ENCODE assay signal across 23 cellular contexts in genomic region chr15:72825831-72826230, GRCh38.
"Had no signal": no experiment of that assay in that cellular context is flagged by ENCODE, and none has a peak within 500 bp of the region (broad histone marks: within the 10 kb centered on the region; RNA-seq: fewer than 3 reads in every experiment).

No MANE protein-coding gene starts in this region.

- H3K4me1 Mint-ChIP-seq: activated CD4-positive, alpha-beta memory T cell treated with anti-CD3 and anti-CD28 coated beads, Interleukin-2, amount 10 ng/mL, durations not matched to agents 7 days and 5 days; activated CD4-positive, alpha-beta T cell treated with anti-CD3 and anti-CD28 coated beads, Interleukin-2, amount 10 ng/mL, durations not matched to agents 7 days and 5 days; activated naive CD4-positive, alpha-beta T cell treated with anti-CD3 and anti-CD28 coated beads, Interleukin-2, amount 50 U/mL, for 24 hours; activated naive CD8-positive, alpha-beta T cell treated with anti-CD3 and anti-CD28 coated beads, Interleukin-2, amount 50 U/mL, for 24 hours had no signal

- H3K27ac Mint-ChIP-seq: activated CD4-positive, alpha-beta memory T cell treated with anti-CD3 and anti-CD28 coated beads, Interleukin-2, amount 10 ng/mL, durations not matched to agents 7 days and 5 days; activated CD4-positive, alpha-beta T cell treated with anti-CD3 and anti-CD28 coated beads, Interleukin-2, amount 10 ng/mL, durations not matched to agents 7 days and 5 days; activated naive CD4-positive, alpha-beta T cell treated with anti-CD3 and anti-CD28 coated beads, Interleukin-2, amount 50 U/mL, for 24 hours; activated naive CD8-positive, alpha-beta T cell treated with anti-CD3 and anti-CD28 coated beads, Interleukin-2, amount 50 U/mL, for 24 hours; activated T-helper 2 cell treated with anti-CD3 and anti-CD28 coated beads, Interferon-gamma antibody, Interleukin-2, Interleukin-4, amounts not matched to agents 10 μg/mL and 5 μg/mL and 100 μg/mL, durations not matched to agents 14 hours and 24 hours and 36 hours; dendritic cell treated with granulocyte-macrophage colony-stimulating factor and Interleukin-4, amounts not matched to agents 40 ng/mL and 50 ng/mL, for 4 days; mesothelial cell of epicardium; WTC11 had no signal

- ATAC-seq: activated naive CD8-positive, alpha-beta T cell treated with anti-CD3 and anti-CD28 coated beads, Interleukin-2, amount 50 U/mL, for 24 hours; pancreas; WTC11 had no signal

- H3K9me3 ChIP-seq: pancreas, psoas muscle, testis, transverse colon had no signal

- H3K4me3 Mint-ChIP-seq: activated CD4-positive, alpha-beta memory T cell treated with anti-CD3 and anti-CD28 coated beads, Interleukin-2, amount 10 ng/mL, durations not matched to agents 7 days and 5 days; activated CD4-positive, alpha-beta T cell treated with anti-CD3 and anti-CD28 coated beads, Interleukin-2, amount 10 ng/mL, durations not matched to agents 7 days and 5 days; activated naive CD4-positive, alpha-beta T cell treated with anti-CD3 and anti-CD28 coated beads, Interleukin-2, amount 50 U/mL, for 24 hours; activated naive CD8-positive, alpha-beta T cell treated with anti-CD3 and anti-CD28 coated beads, Interleukin-2, amount 50 U/mL, for 24 hours; dendritic cell treated with granulocyte-macrophage colony-stimulating factor and Interleukin-4, amounts not matched to agents 40 ng/mL and 50 ng/mL, for 4 days; mesothelial cell of epicardium; naive B cell; WTC11 had no signal

- H3K4me1 ChIP-seq: pancreas, psoas muscle, testis, transverse colon had no signal

- H3K9me3 Mint-ChIP-seq: activated CD4-positive, alpha-beta memory T cell treated with anti-CD3 and anti-CD28 coated beads, Interleukin-2, amount 10 ng/mL, durations not matched to agents 7 days and 5 days; activated CD4-positive, alpha-beta T cell treated with anti-CD3 and anti-CD28 coated beads, Interleukin-2, amount 10 ng/mL, durations not matched to agents 7 days and 5 days; activated naive CD4-positive, alpha-beta T cell treated with anti-CD3 and anti-CD28 coated beads, Interleukin-2, amount 50 U/mL, for 24 hours; activated naive CD8-positive, alpha-beta T cell treated with anti-CD3 and anti-CD28 coated beads, Interleukin-2, amount 50 U/mL, for 24 hours; activated T-helper 2 cell treated with anti-CD3 and anti-CD28 coated beads, Interferon-gamma antibody, Interleukin-2, Interleukin-4, amounts not matched to agents 10 μg/mL and 5 μg/mL and 100 μg/mL, durations not matched to agents 14 hours and 24 hours and 36 hours; dendritic cell treated with granulocyte-macrophage colony-stimulating factor and Interleukin-4, amounts not matched to agents 40 ng/mL and 50 ng/mL, for 4 days; naive B cell had no signal

- H3K36me3 ChIP-seq: pancreas, transverse colon had no signal

- DNase-seq: activated CD4-positive, alpha-beta memory T cell treated with anti-CD3 and anti-CD28 coated beads, Interleukin-2, amount 10 ng/mL, durations not matched to agents 7 days and 5 days; activated CD4-positive, alpha-beta T cell treated with anti-CD3 and anti-CD28 coated beads for 1 hour; activated CD4-positive, alpha-beta T cell treated with anti-CD3 and anti-CD28 coated beads, Interleukin-2, amount 10 ng/mL, durations not matched to agents 7 days and 5 days; activated naive CD8-positive, alpha-beta T cell treated with anti-CD3 and anti-CD28 coated beads, Interleukin-2, amount 50 U/mL, for 24 hours; activated T-cell treated with anti-CD3 and anti-CD28 coated beads, Interleukin-2, amount 50 U/mL, for 48 hours; amygdala; central memory CD4-positive, alpha-beta T cell; naive B cell; nucleus accumbens; pancreas; psoas muscle; stimulated activated CD4-positive, alpha-beta T cell treated with anti-CD3 and anti-CD28 coated beads, Interleukin-2, amount 100 ng/mL, for 24 hours; stimulated activated naive CD4-positive, alpha-beta T cell treated with Interleukin-2 at 50 U/mL for 16 hours; T-helper 2 cell; testis; transverse colon had no signal

- H3K27ac ChIP-seq: epithelial cell of prostate, pancreas, psoas muscle, testis, transverse colon had no signal

- H3K27me3 ChIP-seq: pancreas, testis, transverse colon had no signal

- H3K36me3 Mint-ChIP-seq: activated naive CD4-positive, alpha-beta T cell treated with anti-CD3 and anti-CD28 coated beads, Interleukin-2, amount 50 U/mL, for 24 hours; mesothelial cell of epicardium; naive B cell; WTC11 had no signal

- H3K4me3 ChIP-seq: pancreas, psoas muscle, smooth muscle cell, testis, transverse colon had no signal
